ENCODE assay signal across 8 cellular contexts in the genomic region with DNA sequence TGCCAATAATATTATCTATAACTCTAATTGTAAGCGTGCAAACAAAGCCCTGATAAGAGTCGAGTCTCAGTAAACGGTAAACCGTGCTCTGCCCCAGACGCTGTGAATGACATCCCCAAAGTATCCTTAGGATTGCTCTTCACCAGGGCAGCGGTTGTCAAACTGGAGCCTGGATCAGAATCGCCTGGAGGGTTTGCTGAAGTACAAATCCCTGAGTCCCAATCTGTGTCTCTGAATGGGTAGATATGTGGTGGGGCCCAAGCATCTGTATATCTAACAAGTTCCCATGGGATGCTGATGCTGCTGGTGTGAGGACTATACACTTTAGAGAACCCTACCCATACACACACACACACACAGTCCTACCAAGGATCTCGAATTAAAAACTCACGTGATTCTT. TPM values are rescaled to one million over a fixed set of nuclear protein-coding genes. Genes with fewer than 3 reads are reported as not detected.
A peak's percentile ranks its signal among the peaks of the same experiment; 100 is the strongest.
DNase-seq lines count a peak whose midpoint lies in the region; ATAC-seq and TF ChIP-seq lines count a peak whose summit lies in the region.

No MANE protein-coding gene starts in this region.

- intact Hi-C loops in Calu3 (cut with micrococcal nuclease; ENCODE audit: unreplicated experiment) = no loop called here

- DNase-seq in Calu3 = no peak
- DNase-seq in NCI-H146 treated with DMSO at 0.1 percent for 48 hours (lab: John Stamatoyannopoulos, UW; ENCODE audit: unreplicated experiment) = peak; percentile 44
- DNase-seq in chondrocyte (ENCODE audit: low spot score) = no peak
- DNase-seq in progenitor cell of endocrine pancreas (ENCODE audit: low spot score, unreplicated experiment) = no peak
- DNase-seq in HuH-7.5 (ENCODE audit: low spot score) = no peak
- DNase-seq in OCI-M1 (lab: John Stamatoyannopoulos, UW) = no peak

- ATAC-seq in HG03139 (IDR thresholded peaks at IDR 0.05; ENCODE audit: unreplicated experiment) (no peak), GM18511 (IDR thresholded peaks at IDR 0.05; ENCODE audit: unreplicated experiment) (no peak)

- no peaks in the 10 kb centered on the region for H3K4me1 Mint-ChIP-seq in Calu3 (ENCODE audit: low read depth, unreplicated experiment)
- H3K4me1 Mint-ChIP-seq in chondrocyte (ENCODE audit: low read depth) = peaks cover 49% of the 10 kb centered on the region
- H3K4me1 Mint-ChIP-seq in progenitor cell of endocrine pancreas (ENCODE audit: low read depth) = peaks cover 33% of the 10 kb centered on the region

- peaks cover 31% of the 10 kb centered on the region for H3K36me3 Mint-ChIP-seq in Calu3 (ENCODE audit: insufficient read depth, unreplicated experiment)
- H3K36me3 Mint-ChIP-seq in chondrocyte (ENCODE audit: low read depth) = no peaks in the 10 kb centered on the region
- no peaks in the 10 kb centered on the region for H3K36me3 Mint-ChIP-seq in progenitor cell of endocrine pancreas (ENCODE audit: insufficient read depth)

- H3K4me3 Mint-ChIP-seq in Calu3 (ENCODE audit: low read depth, unreplicated experiment) = peak overlapping the region; percentile 71
- H3K4me3 Mint-ChIP-seq in chondrocyte (ENCODE audit: unreplicated experiment) = no peak overlapping the region
- peak overlapping the region; percentile 85 for H3K4me3 Mint-ChIP-seq in progenitor cell of endocrine pancreas (ENCODE audit: low read depth)

- no peaks in the 10 kb centered on the region for H3K27me3 Mint-ChIP-seq in Calu3 (ENCODE audit: unreplicated experiment)
- H3K27me3 Mint-ChIP-seq in chondrocyte (ENCODE audit: low read depth) = no peaks in the 10 kb centered on the region
- H3K27me3 Mint-ChIP-seq in progenitor cell of endocrine pancreas = peaks cover 3% of the 10 kb centered on the region

- no TSS peak for BruUV-seq in Calu3 (replicated peaks; lab: Mats Ljungman, UMichigan)

- no peak for TF ChIP-seq CTCF in Calu3 (IDR thresholded peaks at IDR 0.05; ENCODE audit: unreplicated experiment)
- TF ChIP-seq CTCF in chondrocyte (IDR thresholded peaks at IDR 0.05) = no peak
- TF ChIP-seq CTCF in progenitor cell of endocrine pancreas (IDR thresholded peaks at IDR 0.05; ENCODE audit: unreplicated experiment) = no peak

- peak overlapping the region; percentile 97 for H3K27ac Mint-ChIP-seq in Calu3 (ENCODE audit: unreplicated experiment)
- peak overlapping the region; percentile 98 for H3K27ac Mint-ChIP-seq in chondrocyte (ENCODE audit: unreplicated experiment)
- H3K27ac Mint-ChIP-seq in progenitor cell of endocrine pancreas = peak overlapping the region; percentile 77

- H3K9me3 Mint-ChIP-seq in Calu3 (ENCODE audit: low read depth, unreplicated experiment) = no peaks in the 10 kb centered on the region
- H3K9me3 Mint-ChIP-seq in chondrocyte (ENCODE audit: low read depth) = no peaks in the 10 kb centered on the region
- H3K9me3 Mint-ChIP-seq in progenitor cell of endocrine pancreas (ENCODE audit: low read depth) = no peaks in the 10 kb centered on the region

- CTCF ChIA-PET in Calu3 (lab: Charles Lee) = interaction anchor here (2.4 kb wide), 1 partner anchor 239 kb away, joined by 28 read pairs; no protein-coding TSS in a partner anchor

RNA-seq across cellular contexts. Expression of gene APBB2, which starts 0.8 kb away (rescaled TPM):
- total RNA-seq in Calu3 (2022) (15.5 and 17.7 TPM in 2 replicates), chondrocyte (111 to 192 TPM (median 119 TPM) in 3 replicates), progenitor cell of endocrine pancreas (61.4 and 61.7 TPM in 2 replicates)

RNA-seq across cellular contexts. Expression of gene UCHL1, which starts 41.6 kb away (rescaled TPM):
- 17.2 and 19.3 TPM in 2 replicates for total RNA-seq in Calu3 (2022)
- total RNA-seq in chondrocyte = 771 to 856 TPM (median 807 TPM) in 3 replicates
- total RNA-seq in progenitor cell of endocrine pancreas = 270 and 317 TPM in 2 replicates

Comparison
In these comparisons a context has a peak if more than half of its experiments do, and no peak if none do; other contexts are left out.
1. RNA of gene UCHL1, which starts 41.6 kb away (total RNA-seq): 771 to 856 TPM in chondrocyte and 270 to 317 TPM in progenitor cell of endocrine pancreas; 17.2 to 19.3 TPM in Calu3; every median in the first group is over 10 times any median in the second.
2. Peak in every context shown above with its lines, with median percentiles within 50 percentile points of each other: H3K27ac Mint-ChIP-seq.